In genomic region chr1:217506878-217507277, GRCh38 we compare ENCODE assay signal across 25 cellular contexts.
DNase-seq lines count a peak whose midpoint lies in the region; ATAC-seq and TF ChIP-seq lines count a peak whose summit lies in the region.
"Had no signal": no experiment of that assay in that cellular context is flagged by ENCODE, and none has a peak within 500 bp of the region (broad histone marks: within the 10 kb centered on the region; RNA-seq: fewer than 3 reads in every experiment).

No MANE protein-coding gene starts in this region.

- no peak overlapping the region for H3K27ac Mint-ChIP-seq in stimulated activated effector memory CD8-positive, alpha-beta T cell treated with anti-CD3 and anti-CD28 coated beads, Interleukin-12 subunit alpha, Interleukin-12 subunit beta, amount 100 ng/mL, for 72 hours
- H3K27ac Mint-ChIP-seq: mesothelial cell of epicardium, nephron progenitor cell had no signal

- H3K36me3 Mint-ChIP-seq in stimulated activated effector memory CD8-positive, alpha-beta T cell treated with anti-CD3 and anti-CD28 coated beads, Interleukin-12 subunit alpha, Interleukin-12 subunit beta, amount 100 ng/mL, for 72 hours = no peaks in the 10 kb centered on the region

- H3K9me3 Mint-ChIP-seq in stimulated activated effector memory CD8-positive, alpha-beta T cell treated with anti-CD3 and anti-CD28 coated beads, Interleukin-12 subunit alpha, Interleukin-12 subunit beta, amount 100 ng/mL, for 72 hours = no peaks in the 10 kb centered on the region
- H3K9me3 Mint-ChIP-seq: mesothelial cell of epicardium, nephron progenitor cell had no signal

- no peaks in the 10 kb centered on the region for H3K4me1 Mint-ChIP-seq in stimulated activated effector memory CD8-positive, alpha-beta T cell treated with anti-CD3 and anti-CD28 coated beads, Interleukin-12 subunit alpha, Interleukin-12 subunit beta, amount 100 ng/mL, for 72 hours
- H3K4me1 Mint-ChIP-seq: mesothelial cell of epicardium, nephron progenitor cell had no signal

- no peaks in the 10 kb centered on the region for H3K36me3 ChIP-seq in brain microvascular endothelial cell (replicated peaks)
- H3K36me3 ChIP-seq: cardiac muscle cell had no signal

- no peak for TF ChIP-seq CTCF in brain microvascular endothelial cell (IDR thresholded peaks at IDR 0.05; ENCODE audit: low read depth, low read length, missing control alignments)

- no peak overlapping the region for H3K4me3 ChIP-seq in brain microvascular endothelial cell (ENCODE audit: low read depth, low read length)
- H3K4me3 ChIP-seq: A549, cardiac muscle cell, dorsolateral prefrontal cortex, gastroesophageal sphincter had no signal

- peak; percentile 85 for ATAC-seq in stimulated activated effector memory CD8-positive, alpha-beta T cell treated with anti-CD3 and anti-CD28 coated beads, Interleukin-12 subunit alpha, Interleukin-12 subunit beta, amount 100 ng/mL, for 72 hours
- ATAC-seq: A549, gastroesophageal sphincter, left colon had no signal

- no peaks in the 10 kb centered on the region for H3K27me3 ChIP-seq in brain microvascular endothelial cell (replicated peaks)
- H3K27me3 ChIP-seq: cardiac muscle cell, dorsolateral prefrontal cortex, gastroesophageal sphincter had no signal

- DNase-seq in NCI-H2227 treated with DMSO at 0.1 percent for 48 hours (lab: John Stamatoyannopoulos, UW) (peak; percentile 2), NCI-H2227 (lab: John Stamatoyannopoulos, UW; ENCODE audit: unreplicated experiment) (no peak), NCI-H146 (lab: John Stamatoyannopoulos, UW) (peak; percentile 31), brain microvascular endothelial cell (peak; percentile 46), NCI-H774 (lab: John Stamatoyannopoulos, UW) (no peak), C1 segment of cervical spinal cord (lab: John Stamatoyannopoulos, UW) (no peak)
- no peak for DNase-seq in stimulated activated effector memory CD8-positive, alpha-beta T cell treated with anti-CD3 and anti-CD28 coated beads, Interleukin-12 subunit alpha, Interleukin-12 subunit beta, amount 100 ng/mL, for 72 hours (ENCODE audit: low spot score in 2 of 2)
- DNase-seq in stimulated activated CD4-positive, alpha-beta T cell treated with anti-CD3 and anti-CD28 coated beads, Interleukin-2, amount 100 ng/mL, for 48 hours = no peak
- DNase-seq: activated CD4-positive, CD25-positive, alpha-beta regulatory T cell treated with anti-CD3 and anti-CD28 coated beads, Interleukin-2, amount 50 U/mL, for 72 hours; activated CD8-positive, alpha-beta memory T cell treated with anti-CD3 and anti-CD28 coated beads for 24 hours; Calu3; dorsolateral prefrontal cortex; erythroblast; GDM1; GOT3; left colon; NCI-H1930; nephron progenitor cell; NK-92 treated with Interleukin-12 subunit alpha and Interleukin-12 subunit beta, amount 100 ng/mL, for 24 hours; posterior cingulate gyrus; stimulated activated CD4-positive, alpha-beta T cell treated with anti-CD3 and anti-CD28 coated beads, Interleukin-4, amount 100 ng/mL, for 1 hour had no signal

- in situ Hi-C loops in brain microvascular endothelial cell (cut with HindIII; ENCODE audit: low pct_ligation_motif_present, low sequenced_read_pairs) = no loop called here

- no peak overlapping the region for H3K4me3 Mint-ChIP-seq in stimulated activated effector memory CD8-positive, alpha-beta T cell treated with anti-CD3 and anti-CD28 coated beads, Interleukin-12 subunit alpha, Interleukin-12 subunit beta, amount 100 ng/mL, for 72 hours
- H3K4me3 Mint-ChIP-seq: mesothelial cell of epicardium, nephron progenitor cell had no signal

- H3K27ac ChIP-seq in brain microvascular endothelial cell = no peak overlapping the region
- H3K27ac ChIP-seq: A549, cardiac muscle cell, dorsolateral prefrontal cortex, gastroesophageal sphincter had no signal

Comparison
In these comparisons a context has a peak if more than half of its experiments do, and no peak if none do; other contexts are left out.
1. DNase-seq: peak in NCI-H2227 treated with DMSO at 0.1 percent for 48 hours (single experiment), NCI-H146 (single experiment) and brain microvascular endothelial cell (single experiment); none in NCI-H2227 (single experiment), stimulated activated effector memory CD8-positive, alpha-beta T cell treated with anti-CD3 and anti-CD28 coated beads, Interleukin-12 subunit alpha, Interleukin-12 subunit beta, amount 100 ng/mL, for 72 hours (0 of 2), NCI-H774 (single experiment), stimulated activated CD4-positive, alpha-beta T cell treated with anti-CD3 and anti-CD28 coated beads, Interleukin-2, amount 100 ng/mL, for 48 hours (0 of 2) and C1 segment of cervical spinal cord (0 of 14).